Comparison of ENCODE assay signal across 17 cellular contexts in genomic region chr7:103851357-103851756, GRCh38.
A peak's percentile ranks its signal among the peaks of the same experiment; 100 is the strongest.
DNase-seq lines count a peak whose midpoint lies in the region; ATAC-seq, FAIRE-seq and TF ChIP-seq lines count a peak whose summit lies in the region.
"Had no signal": no experiment of that assay in that cellular context is flagged by ENCODE, and none has a peak within 500 bp of the region (broad histone marks: within the 10 kb centered on the region; RNA-seq: fewer than 3 reads in every experiment).

No MANE protein-coding gene starts in this region.

- no peak overlapping the region for H3K27ac Mint-ChIP-seq in HFFc6
- H3K27ac Mint-ChIP-seq: CD8-positive, alpha-beta T cell had no signal

- RAD21 ChIA-PET in GM12878 (lab: Charles Lee; ENCODE audit: unreplicated experiment): no interaction called here

- no peak for TF ChIP-seq EP300 in GM12878 (IDR thresholded peaks at IDR 0.05; ENCODE audit: borderline replicate concordance in 1 of 2, control insufficient read depth in 1 of 2, low read depth in 2 of 2, low read length in 2 of 2)

- CTCF ChIA-PET in GM12878 (lab: Yijun Ruan, JAX): no interaction called here

- H3K4me3 Mint-ChIP-seq in HFFc6: no peak overlapping the region
- H3K4me3 Mint-ChIP-seq: CD8-positive, alpha-beta T cell had no signal

- H4K20me1 ChIP-seq in GM23248 (ENCODE audit: insufficient read depth) (no peaks in the 10 kb centered on the region), GM12878 (ENCODE audit: control insufficient read depth, insufficient read depth) (no peaks in the 10 kb centered on the region)

- H2AFZ ChIP-seq in GM23248 (no peak overlapping the region), GM12878 (ENCODE audit: control insufficient read depth, low read depth, low read length) (no peak overlapping the region)

- no peak overlapping the region for H3K4me3 ChIP-seq in GM23248
- no peak overlapping the region for H3K4me3 ChIP-seq in GM12878
- H3K4me3 ChIP-seq: body of pancreas, Peyer's patch, suprapubic skin had no signal

- H3K4me1 Mint-ChIP-seq in HFFc6 (ENCODE audit: low read depth): no peaks in the 10 kb centered on the region

- TF ChIP-seq CTCF in GM12878 (IDR thresholded peaks at IDR 0.05 in 2 of 3, conservative IDR thresholded peaks at IDR 0.05 in 1 of 3; ENCODE audit: control insufficient read depth in 2 of 3, extremely low read depth in 1 of 3, insufficient read depth in 1 of 3, low read depth in 3 of 3, low read length in 3 of 3) (no peak), HFFc6 (IDR thresholded peaks at IDR 0.05) (no peak)

- H3K27me3 ChIP-seq in GM23248 (replicated peaks; ENCODE audit: insufficient read depth): no peaks in the 10 kb centered on the region
- no peaks in the 10 kb centered on the region for H3K27me3 ChIP-seq in GM12878 (replicated peaks in 1 of 2; ENCODE audit: control insufficient read depth in 2 of 2, insufficient read depth in 2 of 2, low read length in 1 of 2)
- H3K27me3 ChIP-seq: body of pancreas, Peyer's patch, suprapubic skin had no signal

- no peaks in the 10 kb centered on the region for H3F3A ChIP-seq in GM23248 (ENCODE audit: insufficient read depth)

- H3K9me3 ChIP-seq in GM23248 (ENCODE audit: low read depth) (no peaks in the 10 kb centered on the region), GM12878 (replicated peaks; ENCODE audit: control insufficient read depth, insufficient read depth, low read length) (no peaks in the 10 kb centered on the region)
- H3K9me3 ChIP-seq: body of pancreas, Peyer's patch, suprapubic skin had no signal

- H3K4me2 ChIP-seq in GM23248 (ENCODE audit: unreplicated experiment) (no peak overlapping the region), GM12878 (ENCODE audit: control insufficient read depth, insufficient read depth) (no peak overlapping the region)
- H3K4me2 ChIP-seq: KMS-11 had no signal

- H3K27ac ChIP-seq in GM23248 (no peak overlapping the region), GM12878 (ENCODE audit: control insufficient read depth, insufficient read depth) (no peak overlapping the region)
- H3K27ac ChIP-seq: body of pancreas, KMS-11, Peyer's patch, suprapubic skin had no signal

- POLR2A ChIA-PET in GM12878 (lab: Charles Lee): no interaction called here

- 34 to 37% methylated on average over 4 of the region's 4 CpGs for WGBS in GM23248 (ENCODE audit: low coverage in 1 of 2, low lambda C conversion rate in 2 of 2, missing lambda C conversion rate in 2 of 2), 2 experiments
- 20% methylated on average over 4 of the region's 4 CpGs for WGBS in GM12878 (ENCODE audit: insufficient coverage, insufficient replicate concordance, low lambda C conversion rate, missing lambda C conversion rate)

- intact Hi-C loops in GM12878 (cut with micrococcal nuclease; ENCODE audit: unreplicated experiment): no loop called here

- peak; percentile 61 for DNase-seq in GM23248
- peak; percentile 29 for DNase-seq in MV-4-11 (lab: John Stamatoyannopoulos, UW)
- DNase-seq in GM12878 (ENCODE audit: low read depth, low spot score): no peak
- peak; percentile 47 to 48 for DNase-seq in lung microvascular endothelial cell (ENCODE audit: low read depth in 2 of 2)
- no peak for DNase-seq in HFFc6
- no peak for DNase-seq in NCI-H345 treated with DMSO at 0.1 percent for 48 hours (lab: John Stamatoyannopoulos, UW; ENCODE audit: unreplicated experiment)
- no peak for DNase-seq in D341Med (ENCODE audit: low spot score)
- no peak for DNase-seq in midbrain (lab: John Stamatoyannopoulos, UW)
- DNase-seq: body of pancreas; CD8-positive, alpha-beta T cell; GOT3; NCI-H2171; Peyer's patch had no signal

- no peak for TF ChIP-seq POLR2A in GM12878 (IDR thresholded peaks at IDR 0.05; ENCODE audit: low read depth, low read length)

- H3K36me3 ChIP-seq in GM23248 (ENCODE audit: low read depth): no peaks in the 10 kb centered on the region
- H3K36me3 ChIP-seq in GM12878 (ENCODE audit: control insufficient read depth in 2 of 2, insufficient read depth in 2 of 2, low read length in 1 of 2): no peaks in the 10 kb centered on the region
- H3K36me3 ChIP-seq: Peyer's patch, suprapubic skin had no signal

- no peaks in the 10 kb centered on the region for H3K9me3 Mint-ChIP-seq in HFFc6

- no peak for FAIRE-seq in GM12878 (lab: Jason Lieb, UNC)

- H3K79me2 ChIP-seq in GM23248 (ENCODE audit: insufficient read depth): no peaks in the 10 kb centered on the region
- no peaks in the 10 kb centered on the region for H3K79me2 ChIP-seq in GM12878 (ENCODE audit: control insufficient read depth, insufficient read depth, low read length)

- H3K27me3 Mint-ChIP-seq in HFFc6 (ENCODE audit: insufficient read depth): no peaks in the 10 kb centered on the region

- TF ChIP-seq RAD21 in GM12878 (IDR thresholded peaks at IDR 0.05; ENCODE audit: insufficient read depth, low read depth, low read length): no peak

- H3K9ac ChIP-seq in GM23248: no peak overlapping the region
- no peak overlapping the region for H3K9ac ChIP-seq in GM12878 (ENCODE audit: control insufficient read depth, insufficient read depth, low read length)
- H3K9ac ChIP-seq: KMS-11 had no signal

- H3K4me1 ChIP-seq in GM23248 (ENCODE audit: insufficient read depth) (no peaks in the 10 kb centered on the region), GM12878 (ENCODE audit: control insufficient read depth, insufficient read depth, low read length) (no peaks in the 10 kb centered on the region)
- H3K4me1 ChIP-seq: body of pancreas, Peyer's patch, suprapubic skin had no signal

- peak; percentile 46; the same call in 2 of the 3 replicates for ATAC-seq in GM12878
- ATAC-seq: body of pancreas; CD8-positive, alpha-beta T cell; esophagus mucosa; sciatic nerve had no signal

- no TSS peak for BruUV-seq in GM12878 (replicated peaks; lab: Mats Ljungman, UMichigan)

- H3K9me2 ChIP-seq in GM23248 (ENCODE audit: insufficient read depth): no peaks in the 10 kb centered on the region

- no peaks in the 10 kb centered on the region for H3K36me3 Mint-ChIP-seq in HFFc6 (ENCODE audit: low read depth)
- H3K36me3 Mint-ChIP-seq: CD8-positive, alpha-beta T cell had no signal

- in situ Hi-C loops in GM23248 (cut with MboI): no loop called here
- in situ Hi-C loops in GM12878 (cut with MboI): no loop called here

- SMC1A ChIA-PET in GM12878 (lab: Charles Lee; ENCODE audit: uncharacterized antibody, unreplicated experiment): no interaction called here

TF ChIP-seq in GM12878, 131 proteins besides CTCF, POLR2A, EP300 and RAD21:
- no peak for TF ChIP-seq HDAC6 (IDR thresholded peaks at IDR 0.05; ENCODE audit: unreplicated experiment)
- no peak for TF ChIP-seq ATF3 (IDR thresholded peaks at IDR 0.05; ENCODE audit: borderline replicate concordance, extremely low read depth, low read depth, low read length)
- peak; percentile 11; the same call in 1 of the 2 replicates for TF ChIP-seq SPI1 (IDR thresholded peaks at IDR 0.05; ENCODE audit: borderline replicate concordance, insufficient read depth, low read depth, low read length)
- TF ChIP-seq REST (IDR thresholded peaks at IDR 0.05; ENCODE audit: low read depth, low read length): peak; percentile 91
- no peak for TF ChIP-seq ZBTB11 (CRISPR knock-in tag; IDR thresholded peaks at IDR 0.05)
TF ChIP-seq in GM12878: peak in this region for 2.

Comparison
In these comparisons a context has a peak if more than half of its experiments do, and no peak if none do; other contexts are left out.
1. DNase-seq: peak in GM23248 (single experiment), MV-4-11 (single experiment) and lung microvascular endothelial cell (2 of 2); none in GM12878 (single experiment), HFFc6 (single experiment), NCI-H345 treated with DMSO at 0.1 percent for 48 hours (single experiment), D341Med (single experiment) and midbrain (single experiment).